10 cellular contexts compared by ENCODE assay signal in the genomic region with DNA sequence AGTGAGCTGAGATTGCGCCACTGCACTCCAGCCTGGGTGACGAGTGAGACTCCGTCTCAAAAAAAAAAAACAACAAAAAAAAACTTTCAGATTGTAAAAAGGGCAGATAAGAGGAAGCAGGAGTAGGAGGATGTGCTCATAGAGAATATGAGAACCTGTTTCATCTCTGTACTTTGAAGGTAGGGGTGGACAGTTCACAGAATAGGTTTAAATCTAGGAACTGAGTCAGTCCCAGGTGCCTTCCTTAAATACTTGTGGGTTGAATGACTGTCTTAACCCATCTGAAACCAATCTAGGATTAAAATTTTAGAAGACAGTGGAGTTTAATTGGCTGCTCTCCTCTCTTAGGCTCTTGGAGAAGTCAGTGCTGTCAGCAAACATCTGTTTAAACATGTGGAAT. TPM values are rescaled to one million over a fixed set of nuclear protein-coding genes. Genes with fewer than 3 reads are reported as not detected.
DNase-seq lines count a peak whose midpoint lies in the region; ATAC-seq, FAIRE-seq and TF ChIP-seq lines count a peak whose summit lies in the region.
"Had no signal": no experiment of that assay in that cellular context is flagged by ENCODE, and none has a peak within 500 bp of the region (broad histone marks: within the 10 kb centered on the region; RNA-seq: fewer than 3 reads in every experiment).

No MANE protein-coding gene starts in this region.

- POLR2A ChIA-PET in WTC11 (lab: Charles Lee) = no interaction called here

- H3K9me3 Mint-ChIP-seq in T-helper 2 cell treated with Interferon-gamma antibody and Interleukin-4, amounts not matched to agents 5 μg/mL and 100 μg/mL, for 36 hours = peaks cover 24% of the 10 kb centered on the region
- peaks cover 24% of the 10 kb centered on the region for H3K9me3 Mint-ChIP-seq in WTC11

- peak; percentile 89 for ATAC-seq in GM18498 (IDR thresholded peaks at IDR 0.05; ENCODE audit: unreplicated experiment)
- peak; percentile 87 for ATAC-seq in GM21381 (IDR thresholded peaks at IDR 0.05; ENCODE audit: unreplicated experiment)
- peak; percentile 88 for ATAC-seq in HG03342 (IDR thresholded peaks at IDR 0.05; ENCODE audit: unreplicated experiment)
- ATAC-seq in WTC11 = no peak

- CTCF ChIA-PET in WTC11 (lab: Charles Lee) = no interaction called here

- TF ChIP-seq CTCF in bronchial epithelial cell (IDR thresholded peaks at IDR 0.05; ENCODE audit: insufficient read depth, low read length, severe bottlenecking) (no peak), WTC11 (IDR thresholded peaks at IDR 0.05) (no peak)

- no peak overlapping the region for H3K27ac Mint-ChIP-seq in T-helper 2 cell treated with Interferon-gamma antibody and Interleukin-4, amounts not matched to agents 5 μg/mL and 100 μg/mL, for 36 hours
- H3K27ac Mint-ChIP-seq in WTC11 = no peak overlapping the region

- H3K27me3 ChIP-seq in bronchial epithelial cell (ENCODE audit: control insufficient read depth, insufficient read depth, low read length) = no peaks in the 10 kb centered on the region

- H3K4me1 Mint-ChIP-seq in T-helper 2 cell treated with Interferon-gamma antibody and Interleukin-4, amounts not matched to agents 5 μg/mL and 100 μg/mL, for 36 hours (ENCODE audit: low read depth) = peaks cover 36% of the 10 kb centered on the region
- peaks cover 2% of the 10 kb centered on the region for H3K4me1 Mint-ChIP-seq in WTC11

- H3K4me3 Mint-ChIP-seq in T-helper 2 cell treated with Interferon-gamma antibody and Interleukin-4, amounts not matched to agents 5 μg/mL and 100 μg/mL, for 36 hours = no peak overlapping the region
- no peak overlapping the region for H3K4me3 Mint-ChIP-seq in WTC11

- no peaks in the 10 kb centered on the region for H3K36me3 ChIP-seq in bronchial epithelial cell (ENCODE audit: control insufficient read depth, insufficient read depth, low read length)

- no peaks in the 10 kb centered on the region for H3K27me3 Mint-ChIP-seq in T-helper 2 cell treated with Interferon-gamma antibody and Interleukin-4, amounts not matched to agents 5 μg/mL and 100 μg/mL, for 36 hours (ENCODE audit: low read depth)
- no peaks in the 10 kb centered on the region for H3K27me3 Mint-ChIP-seq in WTC11 (ENCODE audit: low read depth)

- DNase-seq in bronchial epithelial cell (ENCODE audit: low read depth) = peak; percentile 9
- DNase-seq in SW480 (ENCODE audit: low spot score) = no peak
- no peak for DNase-seq in T-helper 2 cell treated with Interferon-gamma antibody and Interleukin-4, amounts not matched to agents 5 μg/mL and 100 μg/mL, for 36 hours (ENCODE audit: low spot score)
- no peak for DNase-seq in COR-L47 (lab: John Stamatoyannopoulos, UW)
- no peak for DNase-seq in WTC11 (ENCODE audit: low spot score)
- DNase-seq: NCI-H187, occipital lobe had no signal

- no peak overlapping the region for H3K4me3 ChIP-seq in bronchial epithelial cell (ENCODE audit: low read depth, low read length)

- H3K36me3 Mint-ChIP-seq in T-helper 2 cell treated with Interferon-gamma antibody and Interleukin-4, amounts not matched to agents 5 μg/mL and 100 μg/mL, for 36 hours (ENCODE audit: low read depth) = peaks cover 38% of the 10 kb centered on the region
- H3K36me3 Mint-ChIP-seq in WTC11 = peaks cover 15% of the 10 kb centered on the region

- no peak for FAIRE-seq in bronchial epithelial cell (lab: Jason Lieb, UNC)

TF ChIP-seq in WTC11, 78 proteins besides CTCF, POLR2A, EP300 and RAD21:
- TF ChIP-seq GABPB1 (CRISPR knock-in tag; IDR thresholded peaks at IDR 0.05) (no peak), KAT7 (CRISPR knock-in tag; IDR thresholded peaks at IDR 0.05; ENCODE audit: borderline replicate concordance) (no peak), ZNF219 (CRISPR knock-in tag; IDR thresholded peaks at IDR 0.05; ENCODE audit: borderline replicate concordance) (no peak), TEAD4 (CRISPR knock-in tag; IDR thresholded peaks at IDR 0.05) (no peak), RORB (CRISPR knock-in tag; IDR thresholded peaks at IDR 0.05) (no peak), IRF2 (CRISPR knock-in tag; IDR thresholded peaks at IDR 0.05; ENCODE audit: borderline replicate concordance, low read depth) (no peak), MYBL2 (CRISPR knock-in tag; IDR thresholded peaks at IDR 0.05) (no peak), OVOL2 (CRISPR knock-in tag; IDR thresholded peaks at IDR 0.05; ENCODE audit: borderline replicate concordance) (no peak), ZNF121 (CRISPR knock-in tag; IDR thresholded peaks at IDR 0.05) (no peak), FOXJ3 (CRISPR knock-in tag; IDR thresholded peaks at IDR 0.05; ENCODE audit: borderline replicate concordance) (no peak), RELA (CRISPR knock-in tag; IDR thresholded peaks at IDR 0.05; ENCODE audit: borderline replicate concordance) (no peak), TP53 (CRISPR knock-in tag; IDR thresholded peaks at IDR 0.05) (no peak), ZNF232 (CRISPR knock-in tag; IDR thresholded peaks at IDR 0.05) (no peak)
- TF ChIP-seq, protein P1, sequence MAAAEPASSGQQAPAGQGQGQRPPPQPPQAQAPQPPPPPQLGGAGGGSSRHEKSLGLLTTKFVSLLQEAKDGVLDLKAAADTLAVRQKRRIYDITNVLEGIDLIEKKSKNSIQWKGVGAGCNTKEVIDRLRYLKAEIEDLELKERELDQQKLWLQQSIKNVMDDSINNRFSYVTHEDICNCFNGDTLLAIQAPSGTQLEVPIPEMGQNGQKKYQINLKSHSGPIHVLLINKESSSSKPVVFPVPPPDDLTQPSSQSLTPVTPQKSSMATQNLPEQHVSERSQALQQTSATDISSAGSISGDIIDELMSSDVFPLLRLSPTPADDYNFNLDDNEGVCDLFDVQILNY (CRISPR knock-in tag; IDR thresholded peaks at IDR 0.05) = no peak
- TF ChIP-seq, protein P2, sequence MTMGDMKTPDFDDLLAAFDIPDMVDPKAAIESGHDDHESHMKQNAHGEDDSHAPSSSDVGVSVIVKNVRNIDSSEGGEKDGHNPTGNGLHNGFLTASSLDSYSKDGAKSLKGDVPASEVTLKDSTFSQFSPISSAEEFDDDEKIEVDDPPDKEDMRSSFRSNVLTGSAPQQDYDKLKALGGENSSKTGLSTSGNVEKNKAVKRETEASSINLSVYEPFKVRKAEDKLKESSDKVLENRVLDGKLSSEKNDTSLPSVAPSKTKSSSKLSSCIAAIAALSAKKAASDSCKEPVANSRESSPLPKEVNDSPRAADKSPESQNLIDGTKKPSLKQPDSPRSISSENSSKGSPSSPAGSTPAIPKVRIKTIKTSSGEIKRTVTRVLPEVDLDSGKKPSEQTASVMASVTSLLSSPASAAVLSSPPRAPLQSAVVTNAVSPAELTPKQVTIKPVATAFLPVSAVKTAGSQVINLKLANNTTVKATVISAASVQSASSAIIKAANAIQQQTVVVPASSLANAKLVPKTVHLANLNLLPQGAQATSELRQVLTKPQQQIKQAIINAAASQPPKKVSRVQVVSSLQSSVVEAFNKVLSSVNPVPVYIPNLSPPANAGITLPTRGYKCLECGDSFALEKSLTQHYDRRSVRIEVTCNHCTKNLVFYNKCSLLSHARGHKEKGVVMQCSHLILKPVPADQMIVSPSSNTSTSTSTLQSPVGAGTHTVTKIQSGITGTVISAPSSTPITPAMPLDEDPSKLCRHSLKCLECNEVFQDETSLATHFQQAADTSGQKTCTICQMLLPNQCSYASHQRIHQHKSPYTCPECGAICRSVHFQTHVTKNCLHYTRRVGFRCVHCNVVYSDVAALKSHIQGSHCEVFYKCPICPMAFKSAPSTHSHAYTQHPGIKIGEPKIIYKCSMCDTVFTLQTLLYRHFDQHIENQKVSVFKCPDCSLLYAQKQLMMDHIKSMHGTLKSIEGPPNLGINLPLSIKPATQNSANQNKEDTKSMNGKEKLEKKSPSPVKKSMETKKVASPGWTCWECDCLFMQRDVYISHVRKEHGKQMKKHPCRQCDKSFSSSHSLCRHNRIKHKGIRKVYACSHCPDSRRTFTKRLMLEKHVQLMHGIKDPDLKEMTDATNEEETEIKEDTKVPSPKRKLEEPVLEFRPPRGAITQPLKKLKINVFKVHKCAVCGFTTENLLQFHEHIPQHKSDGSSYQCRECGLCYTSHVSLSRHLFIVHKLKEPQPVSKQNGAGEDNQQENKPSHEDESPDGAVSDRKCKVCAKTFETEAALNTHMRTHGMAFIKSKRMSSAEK (CRISPR knock-in tag; IDR thresholded peaks at IDR 0.05; ENCODE audit: borderline replicate concordance) = no peak
- TF ChIP-seq, protein P3, sequence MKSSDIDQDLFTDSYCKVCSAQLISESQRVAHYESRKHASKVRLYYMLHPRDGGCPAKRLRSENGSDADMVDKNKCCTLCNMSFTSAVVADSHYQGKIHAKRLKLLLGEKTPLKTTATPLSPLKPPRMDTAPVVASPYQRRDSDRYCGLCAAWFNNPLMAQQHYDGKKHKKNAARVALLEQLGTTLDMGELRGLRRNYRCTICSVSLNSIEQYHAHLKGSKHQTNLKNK (CRISPR knock-in tag; IDR thresholded peaks at IDR 0.05) = no peak
- TF ChIP-seq, protein P4, sequence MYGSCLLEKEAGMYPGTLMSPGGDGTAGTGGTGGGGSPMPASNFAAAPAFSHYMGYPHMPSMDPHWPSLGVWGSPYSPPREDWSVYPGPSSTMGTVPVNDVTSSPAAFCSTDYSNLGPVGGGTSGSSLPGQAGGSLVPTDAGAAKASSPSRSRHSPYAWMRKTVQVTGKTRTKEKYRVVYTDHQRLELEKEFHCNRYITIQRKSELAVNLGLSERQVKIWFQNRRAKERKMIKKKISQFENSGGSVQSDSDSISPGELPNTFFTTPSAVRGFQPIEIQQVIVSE (CRISPR knock-in tag; IDR thresholded peaks at IDR 0.05; ENCODE audit: borderline replicate concordance) = no peak
TF ChIP-seq in WTC11: peak in this region for 0.

RNA-seq across cellular contexts. Expression of a gene that starts 12.4 kb away (rescaled TPM):
- total RNA-seq in bronchial epithelial cell (22.4 and 23.8 TPM in 2 replicates), WTC11 (2021) (7.1 to 9.9 TPM (median 8.2 TPM) in 3 replicates)

RNA-seq across cellular contexts. Expression of a gene that starts 12.6 kb away (rescaled TPM):
- 20.5 and 25.3 TPM in 2 replicates for total RNA-seq in bronchial epithelial cell
- total RNA-seq in WTC11 (2021) = 48.5 to 50.8 TPM (median 49.0 TPM) in 3 replicates
